In the genomic region with DNA sequence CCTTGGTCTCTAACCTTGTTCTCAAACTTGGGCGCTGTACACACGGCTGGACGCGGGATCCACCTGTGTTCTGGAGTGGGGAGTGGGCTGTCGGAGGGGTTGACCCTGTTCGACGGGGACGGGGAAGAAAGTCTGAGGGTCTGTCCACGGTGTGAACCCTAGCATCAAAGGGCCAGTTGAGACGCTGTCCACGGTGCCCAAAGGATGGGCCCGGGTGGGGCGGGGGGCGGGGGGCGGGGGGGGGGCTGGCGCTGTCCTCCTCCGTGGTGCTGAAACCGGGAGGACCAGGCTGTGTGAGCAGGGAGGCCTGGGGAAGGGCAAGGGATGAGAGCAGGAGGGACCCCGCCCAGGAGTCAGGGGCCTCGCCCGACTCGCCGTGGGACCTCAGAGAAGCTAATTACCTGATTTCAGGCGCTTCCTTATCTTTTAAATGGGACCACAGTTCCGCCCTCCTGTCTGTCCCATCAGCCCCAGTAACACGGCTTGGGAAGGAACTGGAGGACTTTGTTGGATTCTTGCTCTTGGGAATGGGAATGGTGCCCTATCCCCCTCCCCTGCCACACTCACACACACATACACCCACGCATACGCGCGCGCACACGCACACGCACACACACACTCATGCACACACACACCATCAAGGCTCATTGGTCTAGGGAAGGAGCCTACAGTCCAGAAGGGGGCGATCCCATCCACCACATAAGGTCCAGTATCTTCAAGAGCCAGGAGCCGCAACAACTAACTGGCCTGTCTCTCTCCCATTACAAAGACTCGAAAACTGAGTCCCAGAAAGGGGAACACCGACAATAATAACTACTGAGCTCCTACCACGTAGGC, we compare ENCODE assay signal across 9 cellular contexts. TPM values are rescaled to one million over a fixed set of nuclear protein-coding genes. Genes with fewer than 3 reads are reported as not detected.
DNase-seq lines count a peak whose midpoint lies in the region; ATAC-seq, FAIRE-seq and TF ChIP-seq lines count a peak whose summit lies in the region.
"Had no signal": no experiment of that assay in that cellular context is flagged by ENCODE, and none has a peak within 500 bp of the region (broad histone marks: within the 10 kb centered on the region; RNA-seq: fewer than 3 reads in every experiment).

No MANE protein-coding gene starts in this region.

- FAIRE-seq in K562 (lab: Jason Lieb, UNC), result peak; percentile 87

- H3K4me1 ChIP-seq in K562 (replicated peaks in 1 of 2; ENCODE audit: control insufficient read depth in 2 of 2, insufficient read depth in 2 of 2, low read length in 2 of 2), result peaks cover 0 to 16% of the 10 kb centered on the region in 2 experiments; a peak in 2 of 5 replicates

- peaks cover 12 to 17% of the 10 kb centered on the region in 2 donors for H3K4me1 Mint-ChIP-seq in immature natural killer cell
- H3K4me1 Mint-ChIP-seq in stimulated activated naive CD8-positive, alpha-beta T cell treated with anti-CD3 and anti-CD28 coated beads, Interleukin-15, amount 100 ng/mL, for 72 hours, result peaks cover 13% of the 10 kb centered on the region

- no peak overlapping the region for H3K4me3 ChIP-seq in K562

- WGBS in K562 (ENCODE audit: insufficient coverage, low coverage, missing lambda C conversion rate), result 14% methylated on average over 34 of the region's 38 CpGs

- DNase-seq in Ammon's horn (ENCODE audit: low spot score) (peak; percentile 45), GM13977 (ENCODE audit: low spot score) (peak; percentile 92), NCI-H345 (lab: John Stamatoyannopoulos, UW) (peak; percentile 66), K562 (ENCODE audit: extremely low read depth in 1 of 4, low spot score in 3 of 4) (peak; percentile 80 to 89 (median 86)), immature natural killer cell (peak; percentile 9 to 35 (median 29))
- peak in 1 of 2 donors; percentile 44 for DNase-seq in stimulated activated naive CD8-positive, alpha-beta T cell treated with anti-CD3 and anti-CD28 coated beads, Interleukin-15, amount 100 ng/mL, for 72 hours

- H2AFZ ChIP-seq in K562 (ENCODE audit: low read depth, low read length), result no peak overlapping the region

- no peaks in the 10 kb centered on the region for H3K36me3 Mint-ChIP-seq in immature natural killer cell

- H3K36me3 ChIP-seq in K562 (ENCODE audit: control insufficient read depth, insufficient read depth, low read length), result no peaks in the 10 kb centered on the region; the same call in 2 of the 3 replicates

- H3K4me3 Mint-ChIP-seq in immature natural killer cell, result peak overlapping the region; percentile 38 to 76 (median 71)
- H3K4me3 Mint-ChIP-seq in stimulated activated naive CD8-positive, alpha-beta T cell treated with anti-CD3 and anti-CD28 coated beads, Interleukin-15, amount 100 ng/mL, for 72 hours, result peak overlapping the region; percentile 26 to 51

- peak overlapping the region; percentile 32; the same call in 1 of the 2 replicates for H3K4me2 ChIP-seq in K562 (ENCODE audit: insufficient read depth, low read length)
- H3K4me2 ChIP-seq: KMS-11 had no signal

- intact Hi-C loops in K562 (cut with micrococcal nuclease), result loop anchor here (1.0 to 5.0 kb wide), 3 partner anchors 91 to 320 kb away; no protein-coding TSS in a partner anchor

- in situ Hi-C loops in GM13977 (cut with MboI; ENCODE audit: low pct_unique_long_range_greater_than_20kb, low sequenced_read_pairs, unreplicated experiment) (no loop called here), K562 (cut with MboI) (no loop called here)

- peaks cover 8% of the 10 kb centered on the region for H4K20me1 ChIP-seq in K562 (replicated peaks; ENCODE audit: control insufficient read depth, insufficient read depth, low read length)

- CTCF ChIA-PET in K562 (lab: Yijun Ruan, JAX; ENCODE audit: low intra/inter-chr PET ratio), result interaction anchor here (0.6 to 1.1 kb wide), 3 partner anchors 91 to 619 kb away, joined by 3 to 4 read pairs (median 3); no protein-coding TSS in a partner anchor

- H3K9me3 Mint-ChIP-seq in immature natural killer cell, result no peaks in the 10 kb centered on the region
- H3K9me3 Mint-ChIP-seq in stimulated activated naive CD8-positive, alpha-beta T cell treated with anti-CD3 and anti-CD28 coated beads, Interleukin-15, amount 100 ng/mL, for 72 hours, result no peaks in the 10 kb centered on the region

- H3K9ac ChIP-seq in K562 (ENCODE audit: insufficient read depth in 1 of 2, low read depth in 2 of 2, low read length in 2 of 2), result no peak overlapping the region
- H3K9ac ChIP-seq: KMS-11 had no signal

- H3K79me2 ChIP-seq in K562 (ENCODE audit: control insufficient read depth, insufficient read depth, low read length), result no peaks in the 10 kb centered on the region

- no peak for TF ChIP-seq EP300 in K562 (IDR thresholded peaks at IDR 0.05; ENCODE audit: low read length)

- no peak for TF ChIP-seq POLR2A in K562 (conservative IDR thresholded peaks at IDR 0.05)

- peak; percentile 20 to 75; a peak in 3 of 4 replicates for TF ChIP-seq RAD21 in K562 (CRISPR knock-in tag; conservative IDR thresholded peaks at IDR 0.05 in 1 of 2, IDR thresholded peaks at IDR 0.05 in 1 of 2)

- H3K27me3 ChIP-seq in K562 (ENCODE audit: control insufficient read depth in 2 of 2, insufficient read depth in 2 of 2, low read length in 2 of 2), result peaks cover 9 to 43% of the 10 kb centered on the region in 2 experiments; a peak in 4 of 5 replicates

- peak overlapping the region in 1 of 6 donors; percentile 10 for H3K27ac Mint-ChIP-seq in immature natural killer cell
- H3K27ac Mint-ChIP-seq in stimulated activated naive CD8-positive, alpha-beta T cell treated with anti-CD3 and anti-CD28 coated beads, Interleukin-15, amount 100 ng/mL, for 72 hours, result no peak overlapping the region

- POLR2A ChIA-PET in K562 (lab: Yijun Ruan, JAX), result interaction anchor here (0.6 to 1.2 kb wide), 2 partner anchors 15 to 1179 kb away, joined by 3 to 4 read pairs; no protein-coding TSS in a partner anchor

- BruUV-seq in K562 (replicated peaks; lab: Mats Ljungman, UMichigan), result no TSS peak

- TF ChIP-seq CTCF in GM13977 (IDR thresholded peaks at IDR 0.05; ENCODE audit: extremely low read depth, insufficient read depth, missing control alignments), result peak; percentile 73
- TF ChIP-seq CTCF in K562 (IDR thresholded peaks at IDR 0.05 in 2 of 3, conservative IDR thresholded peaks at IDR 0.05 in 1 of 3; ENCODE audit: insufficient read depth in 2 of 3, low read depth in 1 of 3, low read length in 3 of 3), result peak; percentile 67 to 73 (median 71)

- H3K9me1 ChIP-seq in K562 (ENCODE audit: control insufficient read depth, insufficient read depth, low read length), result peaks cover 3% of the 10 kb centered on the region

- H3K9me3 ChIP-seq in K562 (replicated peaks; ENCODE audit: control insufficient read depth, insufficient read depth, low read depth, low read length), result no peaks in the 10 kb centered on the region

- H3K27me3 Mint-ChIP-seq in immature natural killer cell (ENCODE audit: low read depth in 3 of 3), result peaks cover 19 to 28% (median 21%) of the 10 kb centered on the region in 3 donors
- peaks cover 81% of the 10 kb centered on the region for H3K27me3 Mint-ChIP-seq in stimulated activated naive CD8-positive, alpha-beta T cell treated with anti-CD3 and anti-CD28 coated beads, Interleukin-15, amount 100 ng/mL, for 72 hours

- H3K27ac ChIP-seq in K562 (ENCODE audit: extremely low read depth, low read depth, low read length), result no peak overlapping the region
- H3K27ac ChIP-seq: KMS-11 had no signal

- peak; percentile 91 for ATAC-seq in K562
- ATAC-seq in stimulated activated naive CD8-positive, alpha-beta T cell treated with anti-CD3 and anti-CD28 coated beads, Interleukin-15, amount 100 ng/mL, for 72 hours, result peak; percentile 61
- no peak for ATAC-seq in HG02970 (IDR thresholded peaks at IDR 0.05; ENCODE audit: low FRiP score, unreplicated experiment)
- no peak for ATAC-seq in HG03565 (IDR thresholded peaks at IDR 0.05; ENCODE audit: unreplicated experiment)

TF ChIP-seq in K562, 482 proteins besides CTCF, POLR2A, EP300 and RAD21 (continues in another document):
- TF ChIP-seq SIN3B (IDR thresholded peaks at IDR 0.05; ENCODE audit: low read depth) (no peak), ZBTB8A (IDR thresholded peaks at IDR 0.05; ENCODE audit: partially characterized antibody) (no peak), USF1 (CRISPR knock-in tag; IDR thresholded peaks at IDR 0.05) (no peak), TSC22D4 (tag; IDR thresholded peaks at IDR 0.05) (no peak)

RNA-seq across cellular contexts. Expression of gene VSTM2L, which starts 1.0 kb away (rescaled TPM):
- total RNA-seq in K562 (2011; cell fraction: chromatin; rRNA removed; ENCODE audit: low replicate concordance), result not detected in 2 replicates
- not detected in 2 replicates for total RNA-seq in K562 (2011; cell fraction: nucleolus; rRNA removed)
- total RNA-seq in K562 (2011; cell fraction: nucleoplasm; rRNA removed), result not detected in 2 replicates
- total RNA-seq in K562 (2014; rRNA removed), result not detected in 2 replicates
- not detected in 2 replicates for total RNA-seq in K562 (2014; rRNA removed; fragmentation: Illumina TruSeq; extraction: Trizol)
- total RNA-seq in K562 (2015; rRNA removed; fragmentation: Illumina TruSeq; extraction: Trizol), result not detected in 2 replicates
- total RNA-seq in K562 (2021), result not detected in 2 replicates
- polyA plus RNA-seq in K562 (2011; rRNA removed), result not detected in 2 replicates
- polyA plus RNA-seq in K562 (2011; cell fraction: cytosol; rRNA removed), result not detected in 2 replicates
- polyA plus RNA-seq in K562 (2011; cell fraction: nucleus; rRNA removed), result not detected in 2 replicates
- polyA plus RNA-seq in K562 (2012), result not detected in 2 replicates
- not detected in 2 replicates for polyA plus RNA-seq in K562 (2014; fragmentation: Illumina TruSeq; extraction: Trizol)
- not detected for polyA plus RNA-seq in K562 (2014; fragmentation: Nextera tagmentation; extraction: Ambion mirVana)
- not detected in 2 replicates for polyA plus RNA-seq in K562 (2014; rRNA removed)
- not detected in 2 replicates for polyA minus RNA-seq in K562 (2011; rRNA and poly(A)+ RNA removed)
- not detected in 2 replicates for polyA minus RNA-seq in K562 (2011; cell fraction: cytosol; rRNA and poly(A)+ RNA removed)
- polyA minus RNA-seq in K562 (2011; cell fraction: nucleus; rRNA and poly(A)+ RNA removed), result not detected in 2 replicates
- polyA plus RNA-seq in immature natural killer cell, result not detected

Comparison
In these comparisons a context has a peak if more than half of its experiments do, and no peak if none do; other contexts are left out.
1. ATAC-seq: peak in K562 (single experiment) and stimulated activated naive CD8-positive, alpha-beta T cell treated with anti-CD3 and anti-CD28 coated beads, Interleukin-15, amount 100 ng/mL, for 72 hours (single experiment); none in HG02970 (single experiment) and HG03565 (single experiment).